23 cellular contexts compared by ENCODE assay signal in genomic region chr22:37105154-37105553, GRCh38. TPM values are rescaled to one million over a fixed set of nuclear protein-coding genes. Genes with fewer than 3 reads are reported as not detected.
"Had no signal": no experiment of that assay in that cellular context is flagged by ENCODE, and none has a peak within 500 bp of the region (broad histone marks: within the 10 kb centered on the region; RNA-seq: fewer than 3 reads in every experiment).

No MANE protein-coding gene starts in this region.

- FAIRE-seq: colon, endothelial cell of umbilical vein, frontal cortex, islet of Langerhans, TTC549 had no signal

- DNase-seq: activated CD4-positive, alpha-beta T cell treated with anti-CD3 and anti-CD28 coated beads for 1 hour; activated CD4-positive, alpha-beta T cell treated with anti-CD3 and anti-CD28 coated beads, Interleukin-2, amount 50 U/mL, for 1 hour; activated CD8-positive, alpha-beta memory T cell treated with anti-CD3 and anti-CD28 coated beads, Interleukin-2, amount 50 U/mL, for 4 hours; activated naive CD4-positive, alpha-beta T cell; activated T-cell treated with anti-CD3 and anti-CD28 coated beads, Interleukin-2, amount 50 U/mL, for 24 hours; adrenal gland; brain microvascular endothelial cell; central memory CD4-positive, alpha-beta T cell; effector memory CD8-positive, alpha-beta T cell; glutamatergic neuron; hypothalamus; left ventricle myocardium superior; mammary epithelial cell; naive thymus-derived CD8-positive, alpha-beta T cell; retina; stimulated activated CD4-positive, alpha-beta T cell treated with anti-CD3 and anti-CD28 coated beads, Interleukin-4, amount 100 ng/mL, for 1 hour; stimulated activated naive CD4-positive, alpha-beta T cell treated with Interleukin-2 at 50 U/mL for 16 hours; upper lobe of right lung had no signal

RNA-seq across cellular contexts. Expression of gene TMPRSS6, which starts 4.4 kb away (rescaled TPM):
- polyA plus RNA-seq: endothelial cell of umbilical vein, mammary epithelial cell had no signal
